8 cellular contexts compared by ENCODE assay signal in the genomic region with DNA sequence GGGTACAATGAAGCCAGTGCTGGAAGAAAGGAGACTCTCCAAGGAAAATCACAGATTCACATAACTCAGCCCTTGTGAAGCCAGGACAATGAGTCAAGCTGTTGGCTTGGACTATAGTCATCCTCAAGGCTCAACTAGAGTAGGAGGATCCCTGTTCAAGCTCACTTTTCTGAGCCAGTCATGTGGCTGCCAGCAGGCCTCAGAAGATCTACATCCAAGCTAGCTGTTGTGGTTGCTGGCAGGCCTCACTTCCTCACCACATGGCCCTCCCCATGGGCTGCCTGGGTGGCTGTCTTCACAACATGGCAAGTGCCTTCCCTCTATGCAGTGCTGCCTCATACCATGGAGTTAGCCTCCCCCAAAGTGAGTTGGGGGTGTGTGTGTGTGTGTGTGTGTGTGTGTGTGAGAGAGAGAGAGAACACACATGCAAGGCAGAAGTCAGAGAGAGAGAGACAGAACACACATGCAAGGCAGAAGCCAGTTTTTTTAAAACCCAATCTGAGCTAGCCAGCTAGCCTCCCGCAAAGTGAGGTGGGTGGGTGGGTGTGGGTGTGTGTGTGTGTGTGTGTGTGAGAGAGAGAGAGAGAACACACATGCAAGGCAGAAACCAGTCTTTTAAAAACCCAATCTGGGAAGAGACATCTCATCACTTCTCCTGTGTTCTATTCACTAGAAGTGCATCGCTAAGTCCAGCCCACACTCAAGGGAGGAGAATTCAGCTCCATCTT. TPM values are rescaled to one million over a fixed set of nuclear protein-coding genes. Genes with fewer than 3 reads are reported as not detected.
DNase-seq lines count a peak whose midpoint lies in the region; ATAC-seq and TF ChIP-seq lines count a peak whose summit lies in the region.

No MANE protein-coding gene starts in this region.

- DNase-seq in BJ (ENCODE audit: low read depth) = peak; percentile 96
- DNase-seq in WTC11 (ENCODE audit: low spot score) = no peak
- DNase-seq in brain microvascular endothelial cell = peak; percentile 97
- peak; percentile 94 for DNase-seq in kidney tubule cell (ENCODE audit: low spot score)
- peak; percentile 54 to 61 for DNase-seq in stimulated activated CD4-positive, alpha-beta T cell treated with anti-CD3 and anti-CD28 coated beads, Interleukin-4, amount 100 ng/mL, for 48 hours (ENCODE audit: low read depth in 2 of 2)
- DNase-seq in endothelial cell (ENCODE audit: low spot score) = no peak

- H3K27me3 Mint-ChIP-seq in IgD-negative memory B cell (no peaks in the 10 kb centered on the region), WTC11 (ENCODE audit: low read depth) (no peaks in the 10 kb centered on the region), endothelial cell (ENCODE audit: unreplicated experiment) (no peaks in the 10 kb centered on the region)

- peaks cover 5% of the 10 kb centered on the region for H3K36me3 Mint-ChIP-seq in IgD-negative memory B cell
- 0 out of 2 replicates have a peak, but pooled peaks cover 2% of the 10 kb centered on the region for H3K36me3 Mint-ChIP-seq in WTC11
- H3K36me3 Mint-ChIP-seq in endothelial cell (ENCODE audit: low read depth, unreplicated experiment) = peaks cover 4% of the 10 kb centered on the region

- peak overlapping the region; percentile 8 to 90 (median 58) for H3K27ac Mint-ChIP-seq in IgD-negative memory B cell
- H3K27ac Mint-ChIP-seq in WTC11 = peak overlapping the region; percentile 95
- no peak overlapping the region for H3K27ac Mint-ChIP-seq in endothelial cell (ENCODE audit: unreplicated experiment)

- POLR2A ChIA-PET in BJ (lab: Charles Lee) = interaction anchor here (0.5 to 0.6 kb wide), 3 partner anchors 12 to 1188 kb away, joined by 3 to 9 read pairs (median 3); no protein-coding TSS in a partner anchor
- POLR2A ChIA-PET in WTC11 (lab: Charles Lee) = no interaction called here

- in situ Hi-C loops in brain microvascular endothelial cell (cut with HindIII; ENCODE audit: low pct_ligation_motif_present, low sequenced_read_pairs) = no loop called here

- H3K4me1 Mint-ChIP-seq in IgD-negative memory B cell (peaks cover 12 to 18% (median 14%) of the 10 kb centered on the region in 3 donors), WTC11 (peaks cover 9% of the 10 kb centered on the region), endothelial cell (ENCODE audit: unreplicated experiment) (peaks cover 1% of the 10 kb centered on the region)

- H3K4me3 ChIP-seq in BJ (ENCODE audit: low read depth, low read length) (no peak overlapping the region), brain microvascular endothelial cell (ENCODE audit: low read depth, low read length) (no peak overlapping the region)

- H3K9me3 Mint-ChIP-seq in IgD-negative memory B cell (no peaks in the 10 kb centered on the region), WTC11 (no peaks in the 10 kb centered on the region), endothelial cell (ENCODE audit: unreplicated experiment) (no peaks in the 10 kb centered on the region)

- H3K4me3 Mint-ChIP-seq in IgD-negative memory B cell (peak overlapping the region in 1 of 4 donors; percentile 52), WTC11 (no peak overlapping the region), endothelial cell (ENCODE audit: unreplicated experiment) (no peak overlapping the region)

- TF ChIP-seq CTCF in BJ (IDR thresholded peaks at IDR 0.05; ENCODE audit: insufficient read depth, low read depth, low read length) (no peak), WTC11 (IDR thresholded peaks at IDR 0.05) (no peak), brain microvascular endothelial cell (IDR thresholded peaks at IDR 0.05; ENCODE audit: low read depth, low read length, missing control alignments) (no peak), endothelial cell (IDR thresholded peaks at IDR 0.05; ENCODE audit: unreplicated experiment) (no peak)

- H3K27me3 ChIP-seq in BJ (ENCODE audit: control insufficient read depth, insufficient read depth, low read length) = no peaks in the 10 kb centered on the region
- H3K27me3 ChIP-seq in brain microvascular endothelial cell (replicated peaks) = no peaks in the 10 kb centered on the region

- no peaks in the 10 kb centered on the region for H3K36me3 ChIP-seq in BJ (ENCODE audit: control insufficient read depth, insufficient read depth, low read length)
- no peaks in the 10 kb centered on the region for H3K36me3 ChIP-seq in brain microvascular endothelial cell (replicated peaks)

- H3K27ac ChIP-seq in brain microvascular endothelial cell = no peak overlapping the region

- ATAC-seq in GM21390 (IDR thresholded peaks at IDR 0.05; ENCODE audit: unreplicated experiment) (peak; percentile 95), WTC11 (peak; percentile 34)

- CTCF ChIA-PET in BJ (lab: Yijun Ruan, JAX) = interaction anchor here (0.7 to 1.6 kb wide), 7 partner anchors 9 to 235 kb away, joined by 3 to 5 read pairs (median 4); no protein-coding TSS in a partner anchor
- CTCF ChIA-PET in WTC11 (lab: Charles Lee) = interaction anchor here (0.6 kb wide), 1 partner anchor 15 kb away, joined by 3 read pairs; no protein-coding TSS in a partner anchor

TF ChIP-seq in WTC11, 78 proteins besides CTCF, POLR2A, EP300 and RAD21:
- no peak for TF ChIP-seq ZNF138 (CRISPR knock-in tag; conservative IDR thresholded peaks at IDR 0.05)
- no peak for TF ChIP-seq ETV6 (CRISPR knock-in tag; IDR thresholded peaks at IDR 0.05)
- TF ChIP-seq TP53 (CRISPR knock-in tag; IDR thresholded peaks at IDR 0.05) = no peak
- TF ChIP-seq, protein P1, sequence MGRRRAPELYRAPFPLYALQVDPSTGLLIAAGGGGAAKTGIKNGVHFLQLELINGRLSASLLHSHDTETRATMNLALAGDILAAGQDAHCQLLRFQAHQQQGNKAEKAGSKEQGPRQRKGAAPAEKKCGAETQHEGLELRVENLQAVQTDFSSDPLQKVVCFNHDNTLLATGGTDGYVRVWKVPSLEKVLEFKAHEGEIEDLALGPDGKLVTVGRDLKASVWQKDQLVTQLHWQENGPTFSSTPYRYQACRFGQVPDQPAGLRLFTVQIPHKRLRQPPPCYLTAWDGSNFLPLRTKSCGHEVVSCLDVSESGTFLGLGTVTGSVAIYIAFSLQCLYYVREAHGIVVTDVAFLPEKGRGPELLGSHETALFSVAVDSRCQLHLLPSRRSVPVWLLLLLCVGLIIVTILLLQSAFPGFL (CRISPR knock-in tag; IDR thresholded peaks at IDR 0.05; ENCODE audit: borderline replicate concordance) = no peak
- no peak for TF ChIP-seq JAZF1 (CRISPR knock-in tag; IDR thresholded peaks at IDR 0.05)
- TF ChIP-seq ZNF425 (CRISPR knock-in tag; conservative IDR thresholded peaks at IDR 0.05) = no peak
- no peak for TF ChIP-seq ATF2 (CRISPR knock-in tag; IDR thresholded peaks at IDR 0.05; ENCODE audit: borderline replicate concordance, low read depth)

RNA-seq across cellular contexts. Expression of gene SCAI, which starts 17.1 kb away (rescaled TPM):
- polyA plus RNA-seq in BJ (2011; rRNA removed) (2.0 and 4.4 TPM in 2 replicates), IgD-negative memory B cell (4.9 TPM)
- polyA minus RNA-seq in BJ (2011; rRNA and poly(A)+ RNA removed) = 4.0 and 7.2 TPM in 2 replicates
- total RNA-seq in WTC11 (2021) (20.4 to 25.6 TPM (median 25.0 TPM) in 3 replicates), endothelial cell (ENCODE audit: unreplicated experiment) (12.3 TPM)

Comparison
In these comparisons a context has a peak if more than half of its experiments do, and no peak if none do; other contexts are left out.
1. DNase-seq: peak in BJ (single experiment), brain microvascular endothelial cell (single experiment), kidney tubule cell (single experiment) and stimulated activated CD4-positive, alpha-beta T cell treated with anti-CD3 and anti-CD28 coated beads, Interleukin-4, amount 100 ng/mL, for 48 hours (2 of 2); none in WTC11 (single experiment) and endothelial cell (single experiment).